8 cellular contexts compared by ENCODE assay signal in the genomic region with DNA sequence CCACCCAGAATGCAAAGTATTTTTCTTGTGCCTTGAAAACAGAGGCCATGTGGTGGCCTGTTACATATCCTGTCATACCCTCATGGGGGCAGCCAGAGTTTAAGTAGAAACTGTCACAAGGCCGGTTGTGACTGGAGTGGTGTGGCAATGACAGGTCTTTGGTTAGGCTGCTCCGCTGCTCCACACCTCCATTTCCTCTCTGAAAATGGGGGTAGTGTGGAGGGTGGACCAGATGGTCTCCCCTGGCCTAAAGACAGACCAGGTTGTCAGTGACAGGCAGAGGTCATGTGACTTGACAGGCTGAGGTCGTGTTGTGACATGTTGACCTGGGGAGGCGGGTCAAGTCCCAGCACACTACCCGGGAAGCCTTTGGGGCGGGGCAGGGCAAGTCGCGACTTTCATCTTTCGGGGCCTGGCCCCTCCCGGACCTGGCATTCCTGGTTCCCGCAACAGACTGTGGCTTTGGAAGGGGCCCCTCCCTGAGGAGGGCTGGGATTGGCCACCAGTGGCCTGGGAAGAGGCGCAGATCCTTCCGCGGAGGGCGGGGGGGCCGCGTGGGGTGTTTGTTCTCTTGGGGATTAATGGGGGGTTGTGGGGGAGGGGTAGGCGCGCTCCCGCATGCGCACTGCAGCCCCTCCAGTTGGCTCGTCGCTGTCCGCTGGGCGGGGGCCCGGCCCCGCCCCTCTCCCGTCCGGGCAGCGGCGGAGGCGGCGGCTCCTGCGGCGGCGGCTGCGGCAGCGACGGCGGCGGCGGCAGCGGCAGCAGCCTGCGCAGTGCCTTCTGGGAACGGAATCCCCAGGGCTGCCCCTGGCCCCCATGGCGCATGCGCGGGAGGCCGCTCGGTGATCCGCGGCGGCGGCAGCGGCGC. TPM values are rescaled to one million over a fixed set of nuclear protein-coding genes. Genes with fewer than 3 reads are reported as not detected.
DNase-seq lines count a peak whose midpoint lies in the region; ATAC-seq and TF ChIP-seq lines count a peak whose summit lies in the region.

A gene with protein sequence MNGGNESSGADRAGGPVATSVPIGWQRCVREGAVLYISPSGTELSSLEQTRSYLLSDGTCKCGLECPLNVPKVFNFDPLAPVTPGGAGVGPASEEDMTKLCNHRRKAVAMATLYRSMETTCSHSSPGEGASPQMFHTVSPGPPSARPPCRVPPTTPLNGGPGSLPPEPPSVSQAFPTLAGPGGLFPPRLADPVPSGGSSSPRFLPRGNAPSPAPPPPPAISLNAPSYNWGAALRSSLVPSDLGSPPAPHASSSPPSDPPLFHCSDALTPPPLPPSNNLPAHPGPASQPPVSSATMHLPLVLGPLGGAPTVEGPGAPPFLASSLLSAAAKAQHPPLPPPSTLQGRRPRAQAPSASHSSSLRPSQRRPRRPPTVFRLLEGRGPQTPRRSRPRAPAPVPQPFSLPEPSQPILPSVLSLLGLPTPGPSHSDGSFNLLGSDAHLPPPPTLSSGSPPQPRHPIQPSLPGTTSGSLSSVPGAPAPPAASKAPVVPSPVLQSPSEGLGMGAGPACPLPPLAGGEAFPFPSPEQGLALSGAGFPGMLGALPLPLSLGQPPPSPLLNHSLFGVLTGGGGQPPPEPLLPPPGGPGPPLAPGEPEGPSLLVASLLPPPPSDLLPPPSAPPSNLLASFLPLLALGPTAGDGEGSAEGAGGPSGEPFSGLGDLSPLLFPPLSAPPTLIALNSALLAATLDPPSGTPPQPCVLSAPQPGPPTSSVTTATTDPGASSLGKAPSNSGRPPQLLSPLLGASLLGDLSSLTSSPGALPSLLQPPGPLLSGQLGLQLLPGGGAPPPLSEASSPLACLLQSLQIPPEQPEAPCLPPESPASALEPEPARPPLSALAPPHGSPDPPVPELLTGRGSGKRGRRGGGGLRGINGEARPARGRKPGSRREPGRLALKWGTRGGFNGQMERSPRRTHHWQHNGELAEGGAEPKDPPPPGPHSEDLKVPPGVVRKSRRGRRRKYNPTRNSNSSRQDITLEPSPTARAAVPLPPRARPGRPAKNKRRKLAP (plus strand): TSS at position 806 of the 868 bp plus-strand sequence. CDS start 1,480 bp downstream, outside the sequence.

- ATAC-seq in GM21447 (IDR thresholded peaks at IDR 0.05; ENCODE audit: unreplicated experiment), result peak; percentile 35

- H3K4me2 ChIP-seq in OCI-LY7 (ENCODE audit: low read length), result peak within 1 kb of the TSS; percentile 94

- no peaks in the 10 kb centered on the region for H3K9me3 ChIP-seq in HUES6 (ENCODE audit: control insufficient read depth, insufficient read depth, low read depth, low read length)
- no peaks in the 10 kb centered on the region for H3K9me3 ChIP-seq in OCI-LY7 (ENCODE audit: low read length)

- CTCF ChIA-PET in OCI-LY7 (lab: Charles Lee; ENCODE audit: unreplicated experiment), result interaction anchor here (0.6 kb wide), 1 partner anchor 12 kb away, joined by 3 read pairs; no protein-coding TSS in a partner anchor

- H3K9me2 ChIP-seq in OCI-LY7 (ENCODE audit: insufficient read depth, low read length), result no peaks in the 10 kb centered on the region

- H2AFZ ChIP-seq in OCI-LY7 (ENCODE audit: low read length), result peak within 1 kb of the TSS; percentile 54; the same call in 1 of the 2 replicates

- peaks cover 44% of the 10 kb centered on the region for H3K79me2 ChIP-seq in OCI-LY7 (ENCODE audit: insufficient read depth, low read depth, low read length)

- H3K4me3 ChIP-seq in HUES6 (ENCODE audit: low read depth, low read length) (peak within 1 kb of the TSS; percentile 92), OCI-LY7 (ENCODE audit: low read depth, low read length, poor library complexity, severe bottlenecking) (peak within 1 kb of the TSS; percentile 83), epithelial cell of esophagus (ENCODE audit: low read length) (peak within 1 kb of the TSS; percentile 92)

- DNase-seq in D341Med (ENCODE audit: low spot score) (peak; percentile 96), OCI-LY7 (ENCODE audit: low spot score) (peak; percentile 92), activated T-cell treated with anti-CD3 and anti-CD28 coated beads for 1 hour (ENCODE audit: low read depth) (peak; percentile 83), epithelial cell of esophagus (ENCODE audit: low read depth) (peak; percentile 91), mucosa of gallbladder (ENCODE audit: low spot score) (peak; percentile 93)
- peak; percentile 66 to 79 for DNase-seq in stimulated activated CD8-positive, alpha-beta memory T cell treated with anti-CD3 and anti-CD28 coated beads, Interleukin-4, amount 100 ng/mL, for 4 hours (ENCODE audit: low read depth in 2 of 2, low spot score in 1 of 2)

- H3K27me3 ChIP-seq in HUES6 (ENCODE audit: control insufficient read depth, insufficient read depth, low read length), result no peaks in the 10 kb centered on the region

- H3K4me1 ChIP-seq in HUES6 (ENCODE audit: control insufficient read depth, insufficient read depth, low read length) (peaks cover 29% of the 10 kb centered on the region), OCI-LY7 (ENCODE audit: insufficient read depth, low read length, poor library complexity, severe bottlenecking) (peaks cover 52% of the 10 kb centered on the region)

- H3K36me3 ChIP-seq in HUES6 (ENCODE audit: control insufficient read depth, insufficient read depth, low read length) (peaks cover 45% of the 10 kb centered on the region), OCI-LY7 (ENCODE audit: insufficient read depth, low read length) (peaks cover 60% of the 10 kb centered on the region)

- H3K27ac ChIP-seq in HUES6 (ENCODE audit: low read depth, low read length), result peak within 1 kb of the TSS; percentile 0; the same call in 1 of the 2 replicates
- peak within 1 kb of the TSS; percentile 97 for H3K27ac ChIP-seq in OCI-LY7 (ENCODE audit: low read depth, low read length, poor library complexity, severe bottlenecking)

- no TSS peak for BruUV-seq in OCI-LY7 (replicated peaks; lab: Mats Ljungman, UMichigan)

- POLR2A ChIA-PET in OCI-LY7 (lab: Charles Lee), result no interaction called here

- intact Hi-C loops in OCI-LY7 (cut with micrococcal nuclease; ENCODE audit: unreplicated experiment), result loop anchor here (2.0 to 5.0 kb wide), 3 partner anchors 25 to 230 kb away; a partner anchor contains a TSS

- H3K9ac ChIP-seq in HUES6 (ENCODE audit: low read length), result peak within 1 kb of the TSS; percentile 88

- H4K20me1 ChIP-seq in OCI-LY7 (ENCODE audit: insufficient read depth, low read length), result peaks cover 22% of the 10 kb centered on the region

- TF ChIP-seq CTCF in OCI-LY7 (conservative IDR thresholded peaks at IDR 0.05; ENCODE audit: low read length), result peak; percentile 26; the same call in 1 of the 2 replicates
- no peak for TF ChIP-seq CTCF in epithelial cell of esophagus (IDR thresholded peaks at IDR 0.05; ENCODE audit: insufficient read depth, low read depth, low read length, missing control alignments)

RNA-seq across cellular contexts. Expression of the gene that starts here (rescaled TPM):
- 21.8 and 23.9 TPM in 2 replicates for total RNA-seq in OCI-LY7 (2014; rRNA removed; shearing (Covaris generic))
- total RNA-seq in OCI-LY7 (2022) (110 and 112 TPM in 2 replicates), mucosa of gallbladder (115 TPM)

Comparison
In these comparisons a context has a peak if more than half of its experiments do, and no peak if none do; other contexts are left out.
1. Peak in every context shown above with its lines: DNase-seq, ATAC-seq, H3K4me3 ChIP-seq and H3K27ac ChIP-seq.